In the genomic region with DNA sequence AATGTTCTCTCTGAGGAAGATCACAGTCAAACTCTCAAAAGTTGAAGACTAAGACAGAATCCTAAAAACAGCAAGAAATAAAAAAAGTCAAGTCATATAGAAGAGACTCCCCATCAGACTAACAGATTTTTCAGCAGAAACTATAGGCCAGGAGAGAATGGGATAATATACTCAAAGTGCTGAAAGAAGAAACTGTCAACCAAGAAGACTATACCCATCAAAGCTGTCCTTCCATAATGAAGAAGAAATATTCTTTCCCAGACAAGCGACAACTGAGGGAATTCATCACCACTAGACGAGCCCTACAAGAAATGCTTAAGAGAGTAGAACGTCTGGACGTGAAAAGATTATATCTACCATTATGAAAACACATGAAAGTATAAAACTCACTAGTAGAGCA, we compare ENCODE assay signal across 11 cellular contexts. TPM values are rescaled to one million over a fixed set of nuclear protein-coding genes. Genes with fewer than 3 reads are reported as not detected.
"Had no signal": no experiment of that assay in that cellular context is flagged by ENCODE, and none has a peak within 500 bp of the region (broad histone marks: within the 10 kb centered on the region; RNA-seq: fewer than 3 reads in every experiment).

No MANE protein-coding gene starts in this region.

- H3K4me2 ChIP-seq: GM23338 had no signal

- DNase-seq: GM23248, GOT3, H7, H9, HCEC 1CT, HFFc6 had no signal

- FAIRE-seq: H1, H54 had no signal

- H3K4me3 Mint-ChIP-seq: GM23338, H9, HFFc6 had no signal

- H3K4me1 Mint-ChIP-seq: GM23338, H9 had no signal

- H3K36me3 ChIP-seq: HAP-1 had no signal

- H3K9ac ChIP-seq: GM23248 had no signal

- H3K27ac ChIP-seq: GM23248 had no signal

- H3K4me3 ChIP-seq: GM23248, GM23338, HAP-1 had no signal

- H3K27ac Mint-ChIP-seq: GM23338, H9, HFFc6 had no signal

- H2AFZ ChIP-seq: GM23248, GM23338 had no signal

- H3K9me3 ChIP-seq: HAP-1 had no signal

- H3K4me1 ChIP-seq: HAP-1 had no signal

- ATAC-seq: GM23338, HCT116 had no signal

RNA-seq across cellular contexts. Expression of a gene that starts 22.0 kb away (rescaled TPM):
- total RNA-seq: H7 had no signal
- polyA plus RNA-seq: GM23338 had no signal

RNA-seq across cellular contexts. Expression of a gene that starts 30.0 kb away (rescaled TPM):
- total RNA-seq: GM23248, H1, H9 had no signal
- polyA plus RNA-seq: GM23338, H1 had no signal

RNA-seq across cellular contexts. Expression of a gene that starts 51.8 kb away (rescaled TPM):
- total RNA-seq: GM23248, H1, H7, H9, HFFc6 had no signal
- polyA plus RNA-seq: GM23248, GM23338, H1 had no signal
